20 cellular contexts compared by ENCODE assay signal in genomic region chr1:110893908-110894490, GRCh38. TPM values are rescaled to one million over a fixed set of nuclear protein-coding genes. Genes with fewer than 3 reads are reported as not detected.
A peak's percentile ranks its signal among the peaks of the same experiment; 100 is the strongest.
DNase-seq lines count a peak whose midpoint lies in the region; ATAC-seq, FAIRE-seq and TF ChIP-seq lines count a peak whose summit lies in the region.
"Had no signal": no experiment of that assay in that cellular context is flagged by ENCODE, and none has a peak within 500 bp of the region (broad histone marks: within the 10 kb centered on the region; RNA-seq: fewer than 3 reads in every experiment).

No MANE protein-coding gene starts in this region.

- H3K9me3 Mint-ChIP-seq in activated CD4-positive, alpha-beta T cell treated with anti-CD3 and anti-CD28 coated beads, Interleukin-2, amount 10 ng/mL, durations not matched to agents 7 days and 5 days = peaks cover 4% of the 10 kb centered on the region
- no peaks in the 10 kb centered on the region for H3K9me3 Mint-ChIP-seq in activated CD8-positive, alpha-beta T cell treated with anti-CD3 and anti-CD28 coated beads for 36 hours
- no peaks in the 10 kb centered on the region for H3K9me3 Mint-ChIP-seq in natural killer cell

- peak; percentile 41 for ATAC-seq in activated CD8-positive, alpha-beta T cell treated with anti-CD3 and anti-CD28 coated beads for 36 hours
- peak in 2 of 3 donors; percentile 16 to 36 for ATAC-seq in natural killer cell
- ATAC-seq: lower lobe of right lung, PC-3 had no signal

- intact Hi-C loops in activated CD8-positive, alpha-beta T cell treated with anti-CD3 and anti-CD28 coated beads for 36 hours (cut with micrococcal nuclease) = no loop called here
- intact Hi-C loops in natural killer cell (cut with micrococcal nuclease) = loop anchor here (10.0 kb wide), 1 partner anchor 861 kb away; the partner anchor contains the start of gene DDX20

- no peak for DNase-seq in activated CD4-positive, alpha-beta T cell treated with anti-CD3 and anti-CD28 coated beads, Interleukin-2, amount 10 ng/mL, durations not matched to agents 7 days and 5 days
- no peak for DNase-seq in activated CD4-positive, alpha-beta T cell treated with anti-CD3 and anti-CD28 coated beads, Interleukin-2, amount 50 U/mL, for 1 hour
- no peak for DNase-seq in GM12891 (ENCODE audit: insufficient read length, low spot score)
- DNase-seq in activated CD8-positive, alpha-beta T cell treated with anti-CD3 and anti-CD28 coated beads for 36 hours = no peak
- DNase-seq in natural killer cell = no peak
- DNase-seq in SK-N-DZ (ENCODE audit: low spot score) = no peak
- no peak for DNase-seq in GF-D8 (lab: John Stamatoyannopoulos, UW)
- DNase-seq in SHP77 treated with DMSO at 0.1 percent for 48 hours (lab: John Stamatoyannopoulos, UW) = no peak
- DNase-seq: anterior cingulate cortex, lower lobe of right lung, NCI-H1694 treated with DMSO at 0.1 percent for 48 hours, PC-3, SK-N-SH, WERI-Rb-1 had no signal

- FAIRE-seq in GM12891 (lab: Jason Lieb, UNC) = peak; percentile 35
- FAIRE-seq: colon, D721Med had no signal

- H3K36me3 Mint-ChIP-seq in activated CD4-positive, alpha-beta T cell treated with anti-CD3 and anti-CD28 coated beads, Interleukin-2, amount 10 ng/mL, durations not matched to agents 7 days and 5 days (ENCODE audit: low read depth) = peaks cover 90% of the 10 kb centered on the region
- H3K36me3 Mint-ChIP-seq in activated CD8-positive, alpha-beta T cell treated with anti-CD3 and anti-CD28 coated beads for 36 hours (ENCODE audit: low read depth) = peaks cover 90% of the 10 kb centered on the region
- H3K36me3 Mint-ChIP-seq in natural killer cell = peaks cover 50% of the 10 kb centered on the region

- POLR2A ChIA-PET in activated CD4-positive, alpha-beta T cell treated with anti-CD3 and anti-CD28 coated beads, Interleukin-2, amount 10 ng/mL, durations not matched to agents 7 days and 5 days (lab: Charles Lee) = no interaction called here
- POLR2A ChIA-PET in activated CD8-positive, alpha-beta T cell treated with anti-CD3 and anti-CD28 coated beads for 36 hours (lab: Charles Lee) = interaction anchor here (0.6 to 1.5 kb wide), 5 partner anchors 9 to 151 kb away, joined by 3 read pairs; partner anchors contain the start of gene CD53

- TF ChIP-seq POLR2A in GM12891 (IDR thresholded peaks at IDR 0.05; ENCODE audit: low read depth, low read length) = no peak

- H3K27ac Mint-ChIP-seq in activated CD4-positive, alpha-beta T cell treated with anti-CD3 and anti-CD28 coated beads, Interleukin-2, amount 10 ng/mL, durations not matched to agents 7 days and 5 days = peak overlapping the region; percentile 54
- peak overlapping the region; percentile 55 for H3K27ac Mint-ChIP-seq in activated CD8-positive, alpha-beta T cell treated with anti-CD3 and anti-CD28 coated beads for 36 hours
- peak overlapping the region; percentile 86 to 99 for H3K27ac Mint-ChIP-seq in natural killer cell

- CTCF ChIA-PET in activated CD4-positive, alpha-beta T cell treated with anti-CD3 and anti-CD28 coated beads, Interleukin-2, amount 10 ng/mL, durations not matched to agents 7 days and 5 days (lab: Charles Lee) = no interaction called here
- CTCF ChIA-PET in activated CD8-positive, alpha-beta T cell treated with anti-CD3 and anti-CD28 coated beads for 36 hours (lab: Charles Lee) = no interaction called here

- H3K27me3 Mint-ChIP-seq in activated CD4-positive, alpha-beta T cell treated with anti-CD3 and anti-CD28 coated beads, Interleukin-2, amount 10 ng/mL, durations not matched to agents 7 days and 5 days = no peaks in the 10 kb centered on the region
- no peaks in the 10 kb centered on the region for H3K27me3 Mint-ChIP-seq in activated CD8-positive, alpha-beta T cell treated with anti-CD3 and anti-CD28 coated beads for 36 hours
- no peaks in the 10 kb centered on the region for H3K27me3 Mint-ChIP-seq in natural killer cell (ENCODE audit: low read depth in 2 of 2)

- H3K4me3 Mint-ChIP-seq in activated CD4-positive, alpha-beta T cell treated with anti-CD3 and anti-CD28 coated beads, Interleukin-2, amount 10 ng/mL, durations not matched to agents 7 days and 5 days = no peak overlapping the region
- no peak overlapping the region for H3K4me3 Mint-ChIP-seq in activated CD8-positive, alpha-beta T cell treated with anti-CD3 and anti-CD28 coated beads for 36 hours
- peak overlapping the region; percentile 4 for H3K4me3 Mint-ChIP-seq in natural killer cell

- peaks cover 96% of the 10 kb centered on the region for H3K4me1 Mint-ChIP-seq in activated CD4-positive, alpha-beta T cell treated with anti-CD3 and anti-CD28 coated beads, Interleukin-2, amount 10 ng/mL, durations not matched to agents 7 days and 5 days
- peaks cover 91% of the 10 kb centered on the region for H3K4me1 Mint-ChIP-seq in activated CD8-positive, alpha-beta T cell treated with anti-CD3 and anti-CD28 coated beads for 36 hours (ENCODE audit: low read depth)
- peaks cover 91 to 96% of the 10 kb centered on the region in 2 donors for H3K4me1 Mint-ChIP-seq in natural killer cell

- no peak for TF ChIP-seq CTCF in activated CD8-positive, alpha-beta T cell treated with anti-CD3 and anti-CD28 coated beads for 36 hours (IDR thresholded peaks at IDR 0.05)
- peak; percentile 11 for TF ChIP-seq CTCF in natural killer cell (IDR thresholded peaks at IDR 0.05)

TF ChIP-seq in GM12891, 5 proteins besides CTCF, POLR2A, EP300 and RAD21:
- TF ChIP-seq POU2F2 (IDR thresholded peaks at IDR 0.05; ENCODE audit: low read depth, low read length) (no peak), PAX5 (IDR thresholded peaks at IDR 0.05; ENCODE audit: insufficient read depth, low read length, severe bottlenecking) (no peak), TAF1 (IDR thresholded peaks at IDR 0.05; ENCODE audit: low read depth, low read length) (no peak)

RNA-seq across cellular contexts. Expression of gene CD53, which starts 21.1 kb away (rescaled TPM):
- 100 to 1,000 TPM; 530 to 557 TPM for total RNA-seq in activated CD4-positive, alpha-beta T cell treated with anti-CD3 and anti-CD28 coated beads, Interleukin-2, amount 10 ng/mL, durations not matched to agents 7 days and 5 days
- polyA plus RNA-seq in GM12891 (2012; ENCODE audit: low read depth, missing spikeins) = 334 TPM
- total RNA-seq in activated CD8-positive, alpha-beta T cell treated with anti-CD3 and anti-CD28 coated beads for 36 hours = 100 to 1,000 TPM; 251 to 257 TPM
- 100 to 1,000 TPM; 522 to 584 (median 541) TPM for total RNA-seq in natural killer cell
- not detected in 2 replicates for polyA plus RNA-seq in SK-N-DZ (2014; cell fraction: cytosol; rRNA removed)
- not detected in 2 replicates for polyA plus RNA-seq in SK-N-DZ (2014; cell fraction: nucleus; rRNA removed)
- total RNA-seq: NCI-H460, PC-3, pulmonary artery endothelial cell had no signal
- polyA plus RNA-seq: AG04450, neural cell, SK-N-SH had no signal
